Comparison of ENCODE assay signal across 8 cellular contexts in genomic region chr1:779621-780020, GRCh38.
DNase-seq lines count a peak whose midpoint lies in the region; ATAC-seq and TF ChIP-seq lines count a peak whose summit lies in the region.
"Not testable (repeated sequence)": the region's sequence is repeated elsewhere in the genome, so short reads cannot be mapped to it uniquely, and the experiment has no call there.

No MANE protein-coding gene starts in this region.

- not testable (repeated sequence) for H2AFZ ChIP-seq in hepatocyte

- not testable (repeated sequence) for H3K4me1 ChIP-seq in HEK293 (ENCODE audit: control insufficient read depth, insufficient read depth, low read length); hepatocyte (ENCODE audit: insufficient read depth)

- WGBS in hepatocyte (ENCODE audit: low lambda C conversion rate, missing lambda C conversion rate), result 82% methylated on average over 13 of the region's 13 CpGs

- H3K4me3 ChIP-seq in BJ (ENCODE audit: low read depth, low read length), result peak overlapping the region; percentile 23
- H3K4me3 ChIP-seq in HEK293 (ENCODE audit: low read depth, low read length); hepatocyte: not testable (repeated sequence)

- H3K27me3 ChIP-seq in BJ (ENCODE audit: control insufficient read depth, insufficient read depth, low read length); hepatocyte: not testable (repeated sequence)

- not testable (repeated sequence) for TF ChIP-seq CTCF in BJ (IDR thresholded peaks at IDR 0.05; ENCODE audit: insufficient read depth, low read depth, low read length); HEK293 (tag by site-specific recombination; IDR thresholded peaks at IDR 0.05); hepatocyte (IDR thresholded peaks at IDR 0.05; ENCODE audit: poor library complexity)

- not testable (repeated sequence) for H3K9me3 Mint-ChIP-seq in activated naive CD4-positive, alpha-beta T cell treated with anti-CD3 and anti-CD28 coated beads, Interleukin-2, amount 10 ng/mL, durations not matched to agents 7 days and 5 days; natural killer cell treated with Interleukin-12 subunit alpha and Interleukin-12 subunit beta and Interleukin-15 and Interleukin-18, amount 100 ng/mL, for 72 hours; stimulated activated effector memory CD8-positive, alpha-beta T cell treated with anti-CD3 and anti-CD28 coated beads, Interleukin-12 subunit alpha, Interleukin-12 subunit beta, amount 100 ng/mL, for 72 hours

- peak overlapping the region; percentile 99 for H3K27ac Mint-ChIP-seq in activated naive CD4-positive, alpha-beta T cell treated with anti-CD3 and anti-CD28 coated beads, Interleukin-2, amount 10 ng/mL, durations not matched to agents 7 days and 5 days
- H3K27ac Mint-ChIP-seq in natural killer cell treated with Interleukin-12 subunit alpha and Interleukin-12 subunit beta and Interleukin-15 and Interleukin-18, amount 100 ng/mL, for 72 hours, result peak overlapping the region; percentile 95 to 97
- peak overlapping the region; percentile 98 for H3K27ac Mint-ChIP-seq in stimulated activated effector memory CD8-positive, alpha-beta T cell treated with anti-CD3 and anti-CD28 coated beads, Interleukin-12 subunit alpha, Interleukin-12 subunit beta, amount 100 ng/mL, for 72 hours

- H3K36me3 ChIP-seq in BJ (ENCODE audit: control insufficient read depth, insufficient read depth, low read length); HEK293 (ENCODE audit: control insufficient read depth in 2 of 2, insufficient read depth in 1 of 2, low read length in 2 of 2); hepatocyte (replicated peaks; ENCODE audit: insufficient read depth, low read depth): not testable (repeated sequence)

- H3K27me3 Mint-ChIP-seq in activated naive CD4-positive, alpha-beta T cell treated with anti-CD3 and anti-CD28 coated beads, Interleukin-2, amount 10 ng/mL, durations not matched to agents 7 days and 5 days; natural killer cell treated with Interleukin-12 subunit alpha and Interleukin-12 subunit beta and Interleukin-15 and Interleukin-18, amount 100 ng/mL, for 72 hours: not testable (repeated sequence)

- not testable (repeated sequence) for H4K20me1 ChIP-seq in hepatocyte (ENCODE audit: insufficient read depth, poor library complexity, severe bottlenecking)

- not testable (repeated sequence) for H3K79me2 ChIP-seq in hepatocyte

- CTCF ChIA-PET in BJ (lab: Yijun Ruan, JAX); HEK293 (lab: Yijun Ruan, JAX); activated naive CD4-positive, alpha-beta T cell treated with anti-CD3 and anti-CD28 coated beads, Interleukin-2, amount 10 ng/mL, durations not matched to agents 7 days and 5 days (lab: Charles Lee): not testable (repeated sequence)

- not testable (repeated sequence) for H3K9me3 ChIP-seq in HEK293 (ENCODE audit: control insufficient read depth, insufficient read depth, low read depth, low read length); hepatocyte (ENCODE audit: low read depth)

- DNase-seq in BJ (ENCODE audit: low read depth); activated naive CD4-positive, alpha-beta T cell treated with anti-CD3 and anti-CD28 coated beads, Interleukin-2, amount 10 ng/mL, durations not matched to agents 7 days and 5 days; hepatocyte (ENCODE audit: low spot score); natural killer cell treated with Interleukin-12 subunit alpha and Interleukin-12 subunit beta and Interleukin-15 and Interleukin-18, amount 100 ng/mL, for 72 hours (ENCODE audit: low spot score); stimulated activated effector memory CD8-positive, alpha-beta T cell treated with anti-CD3 and anti-CD28 coated beads, Interleukin-12 subunit alpha, Interleukin-12 subunit beta, amount 100 ng/mL, for 72 hours (ENCODE audit: low spot score in 2 of 2): not testable (repeated sequence)
- DNase-seq in RPMI8226, result peak; percentile 24
- peak; percentile 10 for DNase-seq in effector CD4-positive, alpha-beta T cell

- peak overlapping the region; percentile 68 for H3K4me2 ChIP-seq in hepatocyte

- H3K4me3 Mint-ChIP-seq in activated naive CD4-positive, alpha-beta T cell treated with anti-CD3 and anti-CD28 coated beads, Interleukin-2, amount 10 ng/mL, durations not matched to agents 7 days and 5 days, result peak overlapping the region; percentile 97
- H3K4me3 Mint-ChIP-seq in natural killer cell treated with Interleukin-12 subunit alpha and Interleukin-12 subunit beta and Interleukin-15 and Interleukin-18, amount 100 ng/mL, for 72 hours, result peak overlapping the region; percentile 89
- peak overlapping the region; percentile 85 for H3K4me3 Mint-ChIP-seq in stimulated activated effector memory CD8-positive, alpha-beta T cell treated with anti-CD3 and anti-CD28 coated beads, Interleukin-12 subunit alpha, Interleukin-12 subunit beta, amount 100 ng/mL, for 72 hours

- peaks cover 15% of the 10 kb centered on the region for H3K4me1 Mint-ChIP-seq in activated naive CD4-positive, alpha-beta T cell treated with anti-CD3 and anti-CD28 coated beads, Interleukin-2, amount 10 ng/mL, durations not matched to agents 7 days and 5 days
- H3K4me1 Mint-ChIP-seq in natural killer cell treated with Interleukin-12 subunit alpha and Interleukin-12 subunit beta and Interleukin-15 and Interleukin-18, amount 100 ng/mL, for 72 hours (ENCODE audit: low read depth in 2 of 2); stimulated activated effector memory CD8-positive, alpha-beta T cell treated with anti-CD3 and anti-CD28 coated beads, Interleukin-12 subunit alpha, Interleukin-12 subunit beta, amount 100 ng/mL, for 72 hours: not testable (repeated sequence)

- not testable (repeated sequence) for H3K36me3 Mint-ChIP-seq in activated naive CD4-positive, alpha-beta T cell treated with anti-CD3 and anti-CD28 coated beads, Interleukin-2, amount 10 ng/mL, durations not matched to agents 7 days and 5 days; natural killer cell treated with Interleukin-12 subunit alpha and Interleukin-12 subunit beta and Interleukin-15 and Interleukin-18, amount 100 ng/mL, for 72 hours
- H3K36me3 Mint-ChIP-seq in stimulated activated effector memory CD8-positive, alpha-beta T cell treated with anti-CD3 and anti-CD28 coated beads, Interleukin-12 subunit alpha, Interleukin-12 subunit beta, amount 100 ng/mL, for 72 hours, result peaks cover 16% of the 10 kb centered on the region

- POLR2A ChIA-PET in BJ (lab: Charles Lee); HEK293 (lab: Yijun Ruan, JAX): not testable (repeated sequence)

- ATAC-seq in natural killer cell treated with Interleukin-12 subunit alpha and Interleukin-12 subunit beta and Interleukin-15 and Interleukin-18, amount 100 ng/mL, for 72 hours; stimulated activated effector memory CD8-positive, alpha-beta T cell treated with anti-CD3 and anti-CD28 coated beads, Interleukin-12 subunit alpha, Interleukin-12 subunit beta, amount 100 ng/mL, for 72 hours: not testable (repeated sequence)

- H3K9me2 ChIP-seq in hepatocyte (replicated peaks; ENCODE audit: insufficient read depth), result not testable (repeated sequence)

- not testable (repeated sequence) for H3K27ac ChIP-seq in HEK293 (ENCODE audit: extremely low read depth, low read depth, low read length); hepatocyte

TF ChIP-seq in HEK293, 187 proteins besides CTCF, POLR2A, EP300 and RAD21:
- TF ChIP-seq ZBTB6 (tag by site-specific recombination; IDR thresholded peaks at IDR 0.05) (peak; percentile 51; the same call in 1 of the 2 replicates), SP2 (tag by site-specific recombination; IDR thresholded peaks at IDR 0.05) (peak; percentile 62)
TF ChIP-seq in HEK293: peak in this region for 2; not testable (repeated sequence) for 185.
